8 cellular contexts compared by ENCODE assay signal in the genomic region with DNA sequence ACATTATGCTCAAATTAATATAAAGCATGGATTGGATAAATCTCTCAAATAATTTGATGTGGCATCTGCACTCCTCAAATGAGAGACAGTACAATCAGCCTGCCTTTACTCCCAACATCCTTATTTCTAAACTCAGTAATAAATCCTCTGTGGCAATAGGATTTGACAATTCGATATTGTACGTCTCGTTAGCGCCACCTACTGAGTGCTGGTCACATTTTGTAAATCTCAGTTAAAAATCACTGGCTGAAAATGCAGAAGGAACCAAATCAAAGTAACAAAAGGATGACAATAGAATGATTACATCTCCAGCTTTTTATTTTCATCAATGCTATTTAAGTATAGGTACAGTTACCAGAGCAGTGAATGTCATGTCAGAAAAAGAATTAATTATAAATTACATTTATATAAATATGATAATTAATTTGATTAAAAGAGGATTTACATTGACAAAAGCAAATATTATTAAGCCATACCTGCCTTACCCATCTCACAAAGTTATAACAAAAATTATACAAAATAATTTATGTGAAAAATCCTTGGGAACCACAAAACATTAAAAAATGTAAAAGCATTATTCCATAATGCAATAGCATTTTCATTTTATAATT. TPM values are rescaled to one million over a fixed set of nuclear protein-coding genes. Genes with fewer than 3 reads are reported as not detected.
DNase-seq lines count a peak whose midpoint lies in the region; ATAC-seq and TF ChIP-seq lines count a peak whose summit lies in the region.

No MANE protein-coding gene starts in this region.

- H3K27me3 ChIP-seq in DND-41 (ENCODE audit: insufficient read depth, low read length, poor library complexity), result no peaks in the 10 kb centered on the region

- ATAC-seq in DND-41 (ENCODE audit: insufficient read depth, low read depth) (peak; percentile 45; the same call in 2 of the 3 replicates), HG02884 (IDR thresholded peaks at IDR 0.05; ENCODE audit: unreplicated experiment) (peak; percentile 65), left lobe of liver (peak; percentile 87), GM18505 (IDR thresholded peaks at IDR 0.05; ENCODE audit: unreplicated experiment) (no peak)

- no peaks in the 10 kb centered on the region for H3K9me3 ChIP-seq in DND-41 (ENCODE audit: insufficient read depth, low read length, severe bottlenecking)

- no peaks in the 10 kb centered on the region for H3K4me1 ChIP-seq in DND-41 (ENCODE audit: insufficient read depth, low read length)

- no peak overlapping the region for H3K27ac ChIP-seq in DND-41 (ENCODE audit: low read length)

- no peaks in the 10 kb centered on the region for H3K79me2 ChIP-seq in DND-41 (ENCODE audit: insufficient read depth, low read length)

- H3K36me3 ChIP-seq in DND-41 (ENCODE audit: insufficient read depth, low read length), result no peaks in the 10 kb centered on the region

- TF ChIP-seq POLR2A in GM18505 (IDR thresholded peaks at IDR 0.05; ENCODE audit: borderline replicate concordance, extremely low read depth, insufficient read depth, insufficient read length), result no peak

- no peak overlapping the region for H3K4me3 ChIP-seq in DND-41 (ENCODE audit: low read depth in 1 of 2, low read length in 2 of 2)

- H3K4me2 ChIP-seq in DND-41 (ENCODE audit: insufficient read depth, low read length), result no peak overlapping the region

- no peak overlapping the region for H2AFZ ChIP-seq in DND-41 (ENCODE audit: low read depth, low read length)

- peak; percentile 73 for DNase-seq in DND-41
- peak; percentile 22 for DNase-seq in NCI-H2196 treated with DMSO at 0.1 percent for 48 hours (lab: John Stamatoyannopoulos, UW; ENCODE audit: unreplicated experiment)
- DNase-seq in activated CD4-positive, CD25-positive, alpha-beta regulatory T cell treated with anti-CD3 and anti-CD28 coated beads, Interleukin-2, amount 50 U/mL, for 16 hours (ENCODE audit: low read depth, low spot score), result peak; percentile 23
- DNase-seq in cerebellum (ENCODE audit: low spot score), result peak; percentile 8
- DNase-seq in left lobe of liver (ENCODE audit: low spot score), result peak; percentile 65
- peak; percentile 19 to 48 (median 35) for DNase-seq in stimulated activated CD4-positive, alpha-beta T cell treated with anti-CD3 and anti-CD28 coated beads, TNF-alpha, amount 100 ng/mL, for 1 hour (ENCODE audit: low read depth in 3 of 3, low spot score in 1 of 3)

- no peaks in the 10 kb centered on the region for H4K20me1 ChIP-seq in DND-41 (ENCODE audit: insufficient read depth, low read length)

- H3K9ac ChIP-seq in DND-41 (ENCODE audit: low read depth, low read length), result no peak overlapping the region

- peak; percentile 83 for TF ChIP-seq CTCF in DND-41 (IDR thresholded peaks at IDR 0.05; ENCODE audit: borderline replicate concordance, extremely low read depth, low read length, poor library complexity, severe bottlenecking)

RNA-seq across cellular contexts. Expression of gene GJE1, which starts 20.2 kb away (rescaled TPM):
- not detected for total RNA-seq in cerebellum
- total RNA-seq in left lobe of liver, result not detected

RNA-seq across cellular contexts. Expression of gene NMBR, which starts 34.4 kb away (rescaled TPM):
- 2.5 TPM for total RNA-seq in cerebellum
- total RNA-seq in left lobe of liver, result not detected

RNA-seq across cellular contexts. Expression of gene VTA1, which starts 34.5 kb away (rescaled TPM):
- total RNA-seq in cerebellum (73.3 TPM), left lobe of liver (16.7 TPM)

Comparison
In these comparisons a context has a peak if more than half of its experiments do, and no peak if none do; other contexts are left out.
1. DNase-seq: peak in every context shown above with its lines; median percentile 73 in DND-41; 65 in left lobe of liver; 35 in stimulated activated CD4-positive, alpha-beta T cell treated with anti-CD3 and anti-CD28 coated beads, TNF-alpha, amount 100 ng/mL, for 1 hour; 23 in activated CD4-positive, CD25-positive, alpha-beta regulatory T cell treated with anti-CD3 and anti-CD28 coated beads, Interleukin-2, amount 50 U/mL, for 16 hours; 22 in NCI-H2196 treated with DMSO at 0.1 percent for 48 hours; 8 in cerebellum.